9 cellular contexts compared by ENCODE assay signal in genomic region chr2:42493468-42493884, GRCh38. TPM values are rescaled to one million over a fixed set of nuclear protein-coding genes. Genes with fewer than 3 reads are reported as not detected.
DNase-seq lines count a peak whose midpoint lies in the region; ATAC-seq, FAIRE-seq and TF ChIP-seq lines count a peak whose summit lies in the region.
"Had no signal": no experiment of that assay in that cellular context is flagged by ENCODE, and none has a peak within 500 bp of the region (broad histone marks: within the 10 kb centered on the region; RNA-seq: fewer than 3 reads in every experiment).

No MANE protein-coding gene starts in this region.

- DNase-seq in NCI-H146 (lab: John Stamatoyannopoulos, UW) (peak; percentile 74), NCI-H146 treated with DMSO at 0.1 percent for 48 hours (lab: John Stamatoyannopoulos, UW; ENCODE audit: unreplicated experiment) (no peak), esophagus squamous epithelium (lab: John Stamatoyannopoulos, UW) (no peak), small intestine (no peak), D341Med (ENCODE audit: low spot score) (no peak)
- no peak for DNase-seq in Jurkat, Clone E6-1 (ENCODE audit: low read depth, low spot score)

- TF ChIP-seq POLR2A in esophagus squamous epithelium (IDR thresholded peaks at IDR 0.05), result no peak

- FAIRE-seq in small intestine (lab: Jason Lieb, UNC), result no peak
- FAIRE-seq: TTC549 had no signal

- no CpG with 5 or more reads among the region's 59 CpGs for WGBS in esophagus squamous epithelium, 2 donors
- WGBS in small intestine, 3 donors, result 2 to 5% (median 5%) methylated on average over 42 to 59 of the region's 59 CpGs

- peak overlapping the region; percentile 33 for H3K4me3 ChIP-seq in Jurkat, Clone E6-1 (ENCODE audit: low read length)
- H3K4me3 ChIP-seq in esophagus squamous epithelium (peak overlapping the region; percentile 53 to 80 (median 58)), small intestine (ENCODE audit: low read depth in 1 of 2, low read length in 2 of 2) (peak overlapping the region; percentile 65 to 70)

- H3K9me3 ChIP-seq in esophagus squamous epithelium, result no peaks in the 10 kb centered on the region
- H3K9me3 ChIP-seq in small intestine (ENCODE audit: control insufficient read depth, low read depth), result no peaks in the 10 kb centered on the region

- H3K4me1 ChIP-seq in esophagus squamous epithelium, result peaks cover 0 to 26% (median 10%) of the 10 kb centered on the region in 3 donors
- H3K4me1 ChIP-seq in small intestine (ENCODE audit: control insufficient read depth in 2 of 2, insufficient read depth in 1 of 2, low read depth in 1 of 2, low read length in 1 of 2), result peaks cover 0 to 1% of the 10 kb centered on the region in 2 donors

- no peak for TF ChIP-seq CTCF in esophagus squamous epithelium (IDR thresholded peaks at IDR 0.05)

- H3K27me3 ChIP-seq in esophagus squamous epithelium (peaks cover 0 to 36% (median 0%) of the 10 kb centered on the region in 4 donors), small intestine (ENCODE audit: control insufficient read depth in 2 of 2, insufficient read depth in 2 of 2, low read length in 2 of 2) (peaks cover 6 to 11% of the 10 kb centered on the region in 2 donors)

- intact Hi-C loops in esophagus squamous epithelium (cut with DNase I), result no loop called here

- ATAC-seq in GM18520 (IDR thresholded peaks at IDR 0.05; ENCODE audit: unreplicated experiment) (no peak), HG03571 (IDR thresholded peaks at IDR 0.05; ENCODE audit: unreplicated experiment) (no peak)

- no peaks in the 10 kb centered on the region for H3K36me3 ChIP-seq in esophagus squamous epithelium
- no peaks in the 10 kb centered on the region for H3K36me3 ChIP-seq in small intestine (ENCODE audit: control insufficient read depth in 2 of 2, insufficient read depth in 2 of 2, low read length in 2 of 2)

- H3K27ac ChIP-seq in esophagus squamous epithelium, result peak overlapping the region in 2 of 4 donors; percentile 48 to 63
- no peak overlapping the region for H3K27ac ChIP-seq in small intestine (ENCODE audit: low read depth in 1 of 2, low read length in 1 of 2)

RNA-seq across cellular contexts. Expression of gene KCNG3, which starts 0.3 kb away (rescaled TPM):
- polyA plus RNA-seq in Jurkat, Clone E6-1 (2012; ENCODE audit: insufficient read depth, insufficient read length), result 0.95 TPM
- total RNA-seq in esophagus squamous epithelium, result under 1 TPM; 0.09 to 0.38 (median 0.29) TPM
- polyA plus RNA-seq in small intestine, result under 1 TPM in 1 of 3 donors, not detected in 2; 0.03 TPM
